In genomic region chr7:74311305-74311744, GRCh38 we compare ENCODE assay signal across 20 cellular contexts. TPM values are rescaled to one million over a fixed set of nuclear protein-coding genes. Genes with fewer than 3 reads are reported as not detected.
DNase-seq lines count a peak whose midpoint lies in the region; ATAC-seq and TF ChIP-seq lines count a peak whose summit lies in the region.
"Had no signal": no experiment of that assay in that cellular context is flagged by ENCODE, and none has a peak within 500 bp of the region (broad histone marks: within the 10 kb centered on the region; RNA-seq: fewer than 3 reads in every experiment).

No MANE protein-coding gene starts in this region.

- H3K4me3 ChIP-seq in NB4 (ENCODE audit: low read depth, low read length) (no peak overlapping the region), epithelial cell of esophagus (ENCODE audit: low read length) (no peak overlapping the region)
- H3K4me3 ChIP-seq: esophagus squamous epithelium, hepatocyte, ovary, Peyer's patch, upper lobe of right lung had no signal

- no peak for TF ChIP-seq POLR2A in NB4 (IDR thresholded peaks at IDR 0.05; ENCODE audit: extremely low read depth, insufficient read length)

- 0 out of 2 replicates have a peak overlapping the region, but pooled peaks have one; percentile 4 for H3K27ac ChIP-seq in 22Rv1
- H3K27ac ChIP-seq: hepatocyte, ovary, upper lobe of right lung had no signal

- ATAC-seq in HG03095 (IDR thresholded peaks at IDR 0.05; ENCODE audit: unreplicated experiment) (no peak), Right ventricle myocardium inferior (no peak), GM18870 (IDR thresholded peaks at IDR 0.05; ENCODE audit: unreplicated experiment) (no peak), GM18517 (IDR thresholded peaks at IDR 0.05; ENCODE audit: unreplicated experiment) (no peak)
- ATAC-seq: stimulated activated naive B cell treated with anti-CD40 and anti-IgM and Interleukin-4, amounts not matched to agents 10 μg/mL and 1 μg/mL and 100 μg/mL, for 72 hours; upper lobe of right lung had no signal

- intact Hi-C loops in Right ventricle myocardium inferior (cut with DNase I), result no loop called here

- DNase-seq in EH (ENCODE audit: low read depth) (peak; percentile 61), NB4 (ENCODE audit: low read depth) (peak; percentile 59), epithelial cell of esophagus (ENCODE audit: low read depth) (peak; percentile 80), Right ventricle myocardium inferior (ENCODE audit: missing footprints) (no peak)
- DNase-seq: activated CD4-positive, alpha-beta T cell treated with anti-CD3 and anti-CD28 coated beads for 48 hours; AML-193; DMS153; esophagus squamous epithelium; H7; Karpas-422; NCI-H187 treated with DMSO at 0.1 percent for 48 hours; ovary; stimulated activated naive B cell treated with anti-CD40 and anti-IgM and Interleukin-4, amounts not matched to agents 10 μg/mL and 1 μg/mL and 100 μg/mL, for 72 hours; upper lobe of right lung had no signal

- TF ChIP-seq CTCF in 22Rv1 (IDR thresholded peaks at IDR 0.05) (no peak), NB4 (IDR thresholded peaks at IDR 0.05; ENCODE audit: low read depth, low read length) (no peak), epithelial cell of esophagus (IDR thresholded peaks at IDR 0.05; ENCODE audit: insufficient read depth, low read depth, low read length, missing control alignments) (no peak)

RNA-seq across cellular contexts. Expression of gene CLIP2, which starts 22.1 kb away (rescaled TPM):
- 7.5 TPM for total RNA-seq in Right ventricle myocardium inferior

RNA-seq across cellular contexts. Expression of gene RFC2, which starts 57.1 kb away (rescaled TPM):
- 12.4 TPM for total RNA-seq in Right ventricle myocardium inferior
